ENCODE assay signal across 8 cellular contexts in genomic region chr19:1274852-1275259, GRCh38. TPM values are rescaled to one million over a fixed set of nuclear protein-coding genes. Genes with fewer than 3 reads are reported as not detected.
DNase-seq lines count a peak whose midpoint lies in the region; ATAC-seq and TF ChIP-seq lines count a peak whose summit lies in the region.

No MANE protein-coding gene starts in this region.

- dilution Hi-C loops in mammary epithelial cell (cut with HindIII; ENCODE audit: low sequenced_read_pairs), result no loop called here

- peak overlapping the region; percentile 50 for H3K23ac ChIP-seq in mesendoderm (ENCODE audit: low read length)

- H2AFZ ChIP-seq in mammary epithelial cell (ENCODE audit: low read depth, low read length), result peak overlapping the region; percentile 59

- peak overlapping the region; percentile 97 for H3K27ac ChIP-seq in HUES6 (ENCODE audit: low read depth, low read length)
- H3K27ac ChIP-seq in mammary epithelial cell (ENCODE audit: insufficient read depth, low read depth, low read length), result peak overlapping the region; percentile 72
- H3K27ac ChIP-seq in mesendoderm (ENCODE audit: low read depth, low read length), result peak overlapping the region; percentile 80
- H3K27ac ChIP-seq in aorta (ENCODE audit: low read depth in 1 of 2, low read length in 2 of 2), result peak overlapping the region in 1 of 2 donors; percentile 10

- H3K79me2 ChIP-seq in mammary epithelial cell (ENCODE audit: insufficient read depth, low read length) (peaks cover 66% of the 10 kb centered on the region), mesendoderm (ENCODE audit: control insufficient read depth, insufficient read depth, low read length) (peaks cover 40% of the 10 kb centered on the region)

- no peaks in the 10 kb centered on the region for H3K27me3 ChIP-seq in HUES6 (ENCODE audit: control insufficient read depth, insufficient read depth, low read length)
- H3K27me3 ChIP-seq in mammary epithelial cell (ENCODE audit: insufficient read depth, low read length), result no peaks in the 10 kb centered on the region
- no peaks in the 10 kb centered on the region for H3K27me3 ChIP-seq in mesendoderm (ENCODE audit: insufficient read depth, low read length, poor library complexity)
- no peaks in the 10 kb centered on the region for H3K27me3 ChIP-seq in aorta (ENCODE audit: control insufficient read depth in 1 of 2, insufficient read depth in 2 of 2, low read length in 1 of 2)

- peaks cover 61% of the 10 kb centered on the region for H3K36me3 ChIP-seq in HUES6 (ENCODE audit: control insufficient read depth, insufficient read depth, low read length)
- peaks cover 25% of the 10 kb centered on the region for H3K36me3 ChIP-seq in mammary epithelial cell (ENCODE audit: insufficient read depth, low read length)
- H3K36me3 ChIP-seq in mesendoderm (ENCODE audit: control insufficient read depth, insufficient read depth, low read length), result peaks cover 14% of the 10 kb centered on the region
- H3K36me3 ChIP-seq in aorta (ENCODE audit: control insufficient read depth in 1 of 2, insufficient read depth in 2 of 2, low read length in 1 of 2), result peaks cover 0 to 7% of the 10 kb centered on the region in 2 donors

- no peak overlapping the region for H2BK120ac ChIP-seq in mesendoderm (ENCODE audit: low read depth, low read length)

- H3K18ac ChIP-seq in mesendoderm (ENCODE audit: low read length), result no peak overlapping the region

- no peak overlapping the region for H2BK15ac ChIP-seq in mesendoderm (replicated peaks; ENCODE audit: low read depth)

- intact Hi-C loops in mammary epithelial cell (cut with micrococcal nuclease) (loop anchor here (5.0 kb wide), 3 partner anchors 37 to 132 kb away; partner anchors contain the start of gene DAZAP1), aorta (cut with DNase I) (loop anchor here in 1 of 2 donors (5.0 to 10.0 kb wide), 2 partner anchors 82 to 230 kb away; no protein-coding TSS in a partner anchor)

- H3K79me1 ChIP-seq in mesendoderm (ENCODE audit: low read length), result peaks cover 18% of the 10 kb centered on the region

- H3K4me2 ChIP-seq in mammary epithelial cell (ENCODE audit: insufficient read depth, low read depth, low read length) (peak overlapping the region; percentile 95), mesendoderm (ENCODE audit: low read length) (peak overlapping the region; percentile 55)

- H2BK5ac ChIP-seq in mesendoderm (ENCODE audit: low read length), result no peak overlapping the region

- H4K8ac ChIP-seq in mesendoderm (ENCODE audit: low read depth, low read length), result no peak overlapping the region

- H2AK5ac ChIP-seq in mesendoderm (ENCODE audit: low read length), result no peak overlapping the region

- BruUV-seq in mammary epithelial cell (replicated peaks; lab: Mats Ljungman, UMichigan), result no TSS peak

- H3K9me3 ChIP-seq in HUES6 (ENCODE audit: control insufficient read depth, insufficient read depth, low read depth, low read length), result no peaks in the 10 kb centered on the region
- H3K9me3 ChIP-seq in mammary epithelial cell (replicated peaks; ENCODE audit: insufficient read depth, low read length), result no peaks in the 10 kb centered on the region
- no peaks in the 10 kb centered on the region for H3K9me3 ChIP-seq in aorta (ENCODE audit: control insufficient read depth, low read length)

- H3K4me1 ChIP-seq in HUES6 (ENCODE audit: control insufficient read depth, insufficient read depth, low read length) (peaks cover 31% of the 10 kb centered on the region), mammary epithelial cell (ENCODE audit: insufficient read depth, low read length) (peaks cover 37% of the 10 kb centered on the region), mesendoderm (ENCODE audit: control insufficient read depth, low read depth, low read length) (no peaks in the 10 kb centered on the region), aorta (ENCODE audit: control insufficient read depth in 1 of 2, insufficient read depth in 2 of 2, low read length in 2 of 2) (no peaks in the 10 kb centered on the region)

- no peak for TF ChIP-seq CTCF in AG09309 (IDR thresholded peaks at IDR 0.05; ENCODE audit: control insufficient read depth, insufficient read depth, low read depth, low read length, missing control alignments)
- no peak for TF ChIP-seq CTCF in mammary epithelial cell (conservative IDR thresholded peaks at IDR 0.05 in 1 of 2, IDR thresholded peaks at IDR 0.05 in 1 of 2; ENCODE audit: extremely low read depth in 1 of 2, insufficient read depth in 1 of 2, low read depth in 1 of 2, low read length in 2 of 2)

- H4K5ac ChIP-seq in mesendoderm (ENCODE audit: low read length), result no peak overlapping the region

- H4K20me1 ChIP-seq in mammary epithelial cell (ENCODE audit: insufficient read depth, low read length), result no peaks in the 10 kb centered on the region

- H3K4me3 ChIP-seq in AG09309 (ENCODE audit: control insufficient read depth, low read depth, low read length), result peak overlapping the region; percentile 38
- H3K4me3 ChIP-seq in HUES6 (ENCODE audit: low read depth, low read length), result peak overlapping the region; percentile 73
- peak overlapping the region; percentile 29 to 69 (median 53) for H3K4me3 ChIP-seq in mammary epithelial cell (replicated peaks in 1 of 3; ENCODE audit: insufficient read depth in 1 of 3, low read depth in 2 of 3, low read length in 3 of 3)
- peak overlapping the region; percentile 32 for H3K4me3 ChIP-seq in mesendoderm (ENCODE audit: low read length)
- no peak overlapping the region for H3K4me3 ChIP-seq in aorta (ENCODE audit: low read length in 2 of 2)

- WGBS in mammary epithelial cell (ENCODE audit: low coverage, missing lambda C conversion rate), result 69% methylated on average over 9 of the region's 44 CpGs
- no CpG with 5 or more reads among the region's 44 CpGs for WGBS in mesendoderm (ENCODE audit: extremely low coverage, insufficient coverage, low lambda C conversion rate)
- WGBS in aorta, 2 donors, result 22 to 24% methylated on average over 44 of the region's 44 CpGs

- H3K9ac ChIP-seq in HUES6 (ENCODE audit: low read length), result peak overlapping the region; percentile 91
- no peak overlapping the region for H3K9ac ChIP-seq in mammary epithelial cell (ENCODE audit: insufficient read depth, low read length)
- peak overlapping the region; percentile 73 for H3K9ac ChIP-seq in mesendoderm (ENCODE audit: low read length)

- H3K56ac ChIP-seq in mesendoderm (ENCODE audit: low read length), result peak overlapping the region; percentile 93

- no peak for DNase-seq in AG09309 (ENCODE audit: low read depth)
- no peak for DNase-seq in mammary epithelial cell
- no peak for DNase-seq in mesendoderm
- DNase-seq in aorta, result peak in 1 of 2 donors; percentile 62
- DNase-seq in GDM1 (lab: John Stamatoyannopoulos, UW), result no peak
- no peak for DNase-seq in SKM-1 treated with dmso at 0.1 percent for 144 hours (lab: John Stamatoyannopoulos, UW; ENCODE audit: unreplicated experiment)
- no peak for DNase-seq in NCI-H1048 (lab: John Stamatoyannopoulos, UW)

- CTCF ChIA-PET in mammary epithelial cell (lab: Charles Lee; ENCODE audit: low non-redundant PET), result no interaction called here

- in situ Hi-C loops in mammary epithelial cell (cut with MboI; ENCODE audit: low sequenced_read_pairs in 2 of 2), result no loop called here

- H3K4ac ChIP-seq in mesendoderm (ENCODE audit: low read depth, low read length), result no peak overlapping the region

- ATAC-seq in aorta (ENCODE audit: low FRiP score), result peak; percentile 0

RNA-seq across cellular contexts. Expression of gene FAM174C, which starts 0.5 kb away (rescaled TPM):
- total RNA-seq in mammary epithelial cell, result 10 to 100 TPM; 22.8 to 60.1 TPM
- 53.3 TPM for polyA plus RNA-seq in mammary epithelial cell
- polyA minus RNA-seq in mammary epithelial cell, result 13.1 TPM
- 55.7 TPM for polyA plus RNA-seq in mesendoderm (2013, experiment 1 of 2)
- polyA plus RNA-seq in mesendoderm (2013, experiment 2 of 2), result 57.0 TPM
- 10 to 100 TPM; 21.9 to 23.3 TPM for total RNA-seq in aorta
- 10 to 100 TPM; 43.8 to 68.8 TPM for polyA plus RNA-seq in aorta

RNA-seq across cellular contexts. Expression of gene CIRBP, which starts 5.7 kb away (rescaled TPM):
- total RNA-seq in mammary epithelial cell, result 100 to 1,000 TPM; 196 to 221 TPM
- polyA plus RNA-seq in mammary epithelial cell, result 132 TPM
- 125 TPM for polyA minus RNA-seq in mammary epithelial cell
- 93.3 TPM for polyA plus RNA-seq in mesendoderm (2013, experiment 1 of 2)
- 93.6 TPM for polyA plus RNA-seq in mesendoderm (2013, experiment 2 of 2)
- 100 to 1,000 TPM; 391 to 397 TPM for total RNA-seq in aorta
- polyA plus RNA-seq in aorta, result 1,000 to 10,000 TPM in 1 of 2 donors, 100 to 1,000 TPM in 1; 252 to 1,634 TPM

RNA-seq across cellular contexts. Expression of gene EFNA2, which starts 10.8 kb away (rescaled TPM):
- total RNA-seq in mammary epithelial cell (under 1 TPM in 1 of 2 donors, not detected in 1; 0.33 TPM), aorta (not detected)
- polyA plus RNA-seq in mammary epithelial cell (not detected), aorta (1 to 10 TPM in 1 of 2 donors, not detected in 1; 2.8 TPM)
- not detected for polyA minus RNA-seq in mammary epithelial cell
- polyA plus RNA-seq in mesendoderm (2013, experiment 1 of 2), result 3.5 TPM
- 3.4 TPM for polyA plus RNA-seq in mesendoderm (2013, experiment 2 of 2)

RNA-seq across cellular contexts. Expression of gene MIDN, which starts 26.5 kb away (rescaled TPM):
- 10 to 100 TPM; 17.5 to 73.8 TPM for total RNA-seq in mammary epithelial cell
- 19.1 TPM for polyA plus RNA-seq in mammary epithelial cell
- polyA minus RNA-seq in mammary epithelial cell, result 26.2 TPM
- polyA plus RNA-seq in mesendoderm (2013, experiment 1 of 2), result 133 TPM
- polyA plus RNA-seq in mesendoderm (2013, experiment 2 of 2), result 131 TPM
- 100 to 1,000 TPM; 112 to 121 TPM for total RNA-seq in aorta
- polyA plus RNA-seq in aorta, result 10 to 100 TPM; 11.8 to 27.4 TPM

RNA-seq across cellular contexts. Expression of gene ATP5F1D, which starts 33.3 kb away (rescaled TPM):
- total RNA-seq in mammary epithelial cell, result 100 to 1,000 TPM in 1 of 2 donors, 10 to 100 TPM in 1; 12.3 to 198 TPM
- 137 TPM for polyA plus RNA-seq in mammary epithelial cell
- 24.2 TPM for polyA minus RNA-seq in mammary epithelial cell
- polyA plus RNA-seq in mesendoderm (2013, experiment 1 of 2), result 127 TPM
- polyA plus RNA-seq in mesendoderm (2013, experiment 2 of 2), result 122 TPM
- 100 to 1,000 TPM in 1 of 2 donors, 10 to 100 TPM in 1; 92.8 to 102 TPM for total RNA-seq in aorta
- polyA plus RNA-seq in aorta, result 100 to 1,000 TPM; 131 to 164 TPM

Comparison
In these comparisons a context has a peak if more than half of its experiments do, and no peak if none do; other contexts are left out.
1. H3K4me3 ChIP-seq: peak in AG09309 (single experiment), HUES6 (single experiment), mammary epithelial cell (3 of 3) and mesendoderm (single experiment); none in aorta (0 of 2).